In genomic region chr3:40294434-40294833, GRCh38 we compare ENCODE assay signal across 27 cellular contexts.
"Had no signal": no experiment of that assay in that cellular context is flagged by ENCODE, and none has a peak within 500 bp of the region (broad histone marks: within the 10 kb centered on the region; RNA-seq: fewer than 3 reads in every experiment).

No MANE protein-coding gene starts in this region.

- H3K4me3 ChIP-seq: heart right ventricle, hepatocyte, lung, mucosa of descending colon, pancreas, prostate gland, right lobe of liver, smooth muscle cell, tibial nerve, uterus had no signal

- H3K27ac Mint-ChIP-seq: naive thymus-derived CD4-positive, alpha-beta T cell; natural killer cell treated with Interleukin-12 subunit alpha and Interleukin-12 subunit beta and Interleukin-15 and Interleukin-18, amount 100 ng/mL, for 72 hours; stimulated activated memory B cell treated with anti-CD40 and anti-IgM and Interleukin-4, amounts not matched to agents 10 μg/mL and 1 μg/mL and 100 μg/mL, for 72 hours; stimulated activated naive CD8-positive, alpha-beta T cell treated with anti-CD3 and anti-CD28 coated beads, Interleukin-15, amount 100 ng/mL, for 72 hours; type B pancreatic cell had no signal

- H3K4me1 Mint-ChIP-seq: stimulated activated memory B cell treated with anti-CD40 and anti-IgM and Interleukin-4, amounts not matched to agents 10 μg/mL and 1 μg/mL and 100 μg/mL, for 72 hours; stimulated activated naive CD8-positive, alpha-beta T cell treated with anti-CD3 and anti-CD28 coated beads, Interleukin-15, amount 100 ng/mL, for 72 hours had no signal

- ATAC-seq: heart right ventricle; left lobe of liver; mucosa of descending colon; naive thymus-derived CD4-positive, alpha-beta T cell; natural killer cell treated with Interleukin-12 subunit alpha and Interleukin-12 subunit beta and Interleukin-15 and Interleukin-18, amount 100 ng/mL, for 72 hours; pancreas; right lobe of liver; stimulated activated memory B cell treated with anti-CD40 and anti-IgM and Interleukin-4, amounts not matched to agents 10 μg/mL and 1 μg/mL and 100 μg/mL, for 72 hours; stimulated activated naive CD8-positive, alpha-beta T cell treated with anti-CD3 and anti-CD28 coated beads, Interleukin-15, amount 100 ng/mL, for 72 hours had no signal

- H3K36me3 ChIP-seq: pancreas, prostate gland, right lobe of liver, uterus had no signal

- H3K4me3 Mint-ChIP-seq: naive thymus-derived CD4-positive, alpha-beta T cell; natural killer cell treated with Interleukin-12 subunit alpha and Interleukin-12 subunit beta and Interleukin-15 and Interleukin-18, amount 100 ng/mL, for 72 hours; stimulated activated memory B cell treated with anti-CD40 and anti-IgM and Interleukin-4, amounts not matched to agents 10 μg/mL and 1 μg/mL and 100 μg/mL, for 72 hours; stimulated activated naive CD8-positive, alpha-beta T cell treated with anti-CD3 and anti-CD28 coated beads, Interleukin-15, amount 100 ng/mL, for 72 hours; type B pancreatic cell had no signal

- H3K79me2 ChIP-seq: hepatocyte had no signal

- H3K27me3 Mint-ChIP-seq: naive thymus-derived CD4-positive, alpha-beta T cell; natural killer cell treated with Interleukin-12 subunit alpha and Interleukin-12 subunit beta and Interleukin-15 and Interleukin-18, amount 100 ng/mL, for 72 hours; stimulated activated memory B cell treated with anti-CD40 and anti-IgM and Interleukin-4, amounts not matched to agents 10 μg/mL and 1 μg/mL and 100 μg/mL, for 72 hours; stimulated activated naive CD8-positive, alpha-beta T cell treated with anti-CD3 and anti-CD28 coated beads, Interleukin-15, amount 100 ng/mL, for 72 hours had no signal

- H3K36me3 Mint-ChIP-seq: natural killer cell treated with Interleukin-12 subunit alpha and Interleukin-12 subunit beta and Interleukin-15 and Interleukin-18, amount 100 ng/mL, for 72 hours; type B pancreatic cell had no signal

- H3K27me3 ChIP-seq: heart right ventricle, hepatocyte, pancreas, right lobe of liver, tibial nerve, uterus had no signal

- DNase-seq: heart right ventricle; islet precursor cell; midbrain; mucosa of descending colon; naive thymus-derived CD4-positive, alpha-beta T cell; nucleus accumbens; pancreas; posterior cingulate gyrus; retina; right lobe of liver; stimulated activated CD4-positive, alpha-beta T cell treated with anti-CD3 and anti-CD28 coated beads, Interleukin-1b, Interleukin-23, amount 100 ng/mL, for 48 hours; stimulated activated CD4-positive, alpha-beta T cell treated with anti-CD3 and anti-CD28 coated beads, Interleukin-2, amount 100 ng/mL, for 48 hours; stimulated activated CD4-positive, alpha-beta T cell treated with anti-CD3 and anti-CD28 coated beads, Interleukin-4, amount 100 ng/mL, for 4 hours; stimulated activated CD8-positive, alpha-beta memory T cell treated with anti-CD3 and anti-CD28 coated beads, Interleukin-4, amount 100 ng/mL, for 48 hours; stimulated activated naive CD4-positive, alpha-beta T cell treated with Interleukin-2 at 50 U/mL for 16 hours; stimulated activated naive CD8-positive, alpha-beta T cell treated with anti-CD3 and anti-CD28 coated beads, Interleukin-15, amount 100 ng/mL, for 72 hours; substantia nigra; uterus had no signal

- H3K27ac ChIP-seq: hepatocyte, pancreas, prostate gland, right lobe of liver, tibial nerve, uterus had no signal

- H3K9me3 ChIP-seq: heart right ventricle, mucosa of descending colon, pancreas, prostate gland, right lobe of liver, tibial nerve, uterus had no signal

- H2AFZ ChIP-seq: hepatocyte had no signal

- H3K9me3 Mint-ChIP-seq: natural killer cell treated with Interleukin-12 subunit alpha and Interleukin-12 subunit beta and Interleukin-15 and Interleukin-18, amount 100 ng/mL, for 72 hours; stimulated activated memory B cell treated with anti-CD40 and anti-IgM and Interleukin-4, amounts not matched to agents 10 μg/mL and 1 μg/mL and 100 μg/mL, for 72 hours; type B pancreatic cell had no signal

- H3K4me1 ChIP-seq: pancreas, prostate gland, right lobe of liver, uterus had no signal

- H3K4me2 ChIP-seq: hepatocyte, smooth muscle cell had no signal
